Comparison of ENCODE assay signal across 1 cellular context in genomic region chr2:62215306-62216064, GRCh38.
TF ChIP-seq lines count a peak whose summit lies in the region.

No MANE protein-coding gene starts in this region.

TF ChIP-seq in HEK293, 187 proteins besides CTCF, POLR2A, EP300 and RAD21 (continued from another document):
- TF ChIP-seq, protein P1, sequence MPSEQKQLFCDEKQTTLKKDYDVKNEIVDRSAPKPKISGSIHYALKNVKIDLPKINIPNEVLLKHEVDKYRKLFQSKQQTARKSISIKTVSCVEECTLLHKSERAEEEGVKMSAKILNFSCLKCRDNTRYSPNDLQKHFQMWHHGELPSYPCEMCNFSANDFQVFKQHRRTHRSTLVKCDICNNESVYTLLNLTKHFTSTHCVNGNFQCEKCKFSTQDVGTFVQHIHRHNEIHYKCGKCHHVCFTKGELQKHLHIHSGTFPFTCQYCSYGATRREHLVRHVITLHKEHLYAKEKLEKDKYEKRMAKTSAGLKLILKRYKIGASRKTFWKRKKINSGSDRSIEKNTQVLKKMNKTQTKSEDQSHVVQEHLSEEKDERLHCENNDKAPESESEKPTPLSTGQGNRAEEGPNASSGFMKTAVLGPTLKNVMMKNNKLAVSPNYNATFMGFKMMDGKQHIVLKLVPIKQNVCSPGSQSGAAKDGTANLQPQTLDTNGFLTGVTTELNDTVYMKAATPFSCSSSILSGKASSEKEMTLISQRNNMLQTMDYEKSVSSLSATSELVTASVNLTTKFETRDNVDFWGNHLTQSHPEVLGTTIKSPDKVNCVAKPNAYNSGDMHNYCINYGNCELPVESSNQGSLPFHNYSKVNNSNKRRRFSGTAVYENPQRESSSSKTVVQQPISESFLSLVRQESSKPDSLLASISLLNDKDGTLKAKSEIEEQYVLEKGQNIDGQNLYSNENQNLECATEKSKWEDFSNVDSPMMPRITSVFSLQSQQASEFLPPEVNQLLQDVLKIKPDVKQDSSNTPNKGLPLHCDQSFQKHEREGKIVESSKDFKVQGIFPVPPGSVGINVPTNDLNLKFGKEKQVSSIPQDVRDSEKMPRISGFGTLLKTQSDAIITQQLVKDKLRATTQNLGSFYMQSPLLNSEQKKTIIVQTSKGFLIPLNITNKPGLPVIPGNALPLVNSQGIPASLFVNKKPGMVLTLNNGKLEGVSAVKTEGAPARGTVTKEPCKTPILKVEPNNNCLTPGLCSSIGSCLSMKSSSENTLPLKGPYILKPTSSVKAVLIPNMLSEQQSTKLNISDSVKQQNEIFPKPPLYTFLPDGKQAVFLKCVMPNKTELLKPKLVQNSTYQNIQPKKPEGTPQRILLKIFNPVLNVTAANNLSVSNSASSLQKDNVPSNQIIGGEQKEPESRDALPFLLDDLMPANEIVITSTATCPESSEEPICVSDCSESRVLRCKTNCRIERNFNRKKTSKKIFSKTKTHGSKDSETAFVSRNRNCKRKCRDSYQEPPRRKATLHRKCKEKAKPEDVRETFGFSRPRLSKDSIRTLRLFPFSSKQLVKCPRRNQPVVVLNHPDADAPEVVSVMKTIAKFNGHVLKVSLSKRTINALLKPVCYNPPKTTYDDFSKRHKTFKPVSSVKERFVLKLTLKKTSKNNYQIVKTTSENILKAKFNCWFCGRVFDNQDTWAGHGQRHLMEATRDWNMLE (tag by site-specific recombination; conservative IDR thresholded peaks at IDR 0.05; ENCODE audit: low read depth), result no peak
- TF ChIP-seq ZNF354C (tag by site-specific recombination; IDR thresholded peaks at IDR 0.05; ENCODE audit: borderline replicate concordance, low read depth), result no peak
- TF ChIP-seq ZNF341 (tag by site-specific recombination; IDR thresholded peaks at IDR 0.05; ENCODE audit: low read depth), result peak; percentile 38; the same call in 1 of the 2 replicates
- no peak for TF ChIP-seq ZNF660 (tag by site-specific recombination; IDR thresholded peaks at IDR 0.05)
- no peak for TF ChIP-seq ZNF785 (tag by site-specific recombination; IDR thresholded peaks at IDR 0.05)
- no peak for TF ChIP-seq ZNF132 (tag by site-specific recombination; IDR thresholded peaks at IDR 0.05; ENCODE audit: borderline replicate concordance)
- TF ChIP-seq ZFP37 (tag by site-specific recombination; IDR thresholded peaks at IDR 0.05), result no peak
